25 cellular contexts compared by ENCODE assay signal in the genomic region with DNA sequence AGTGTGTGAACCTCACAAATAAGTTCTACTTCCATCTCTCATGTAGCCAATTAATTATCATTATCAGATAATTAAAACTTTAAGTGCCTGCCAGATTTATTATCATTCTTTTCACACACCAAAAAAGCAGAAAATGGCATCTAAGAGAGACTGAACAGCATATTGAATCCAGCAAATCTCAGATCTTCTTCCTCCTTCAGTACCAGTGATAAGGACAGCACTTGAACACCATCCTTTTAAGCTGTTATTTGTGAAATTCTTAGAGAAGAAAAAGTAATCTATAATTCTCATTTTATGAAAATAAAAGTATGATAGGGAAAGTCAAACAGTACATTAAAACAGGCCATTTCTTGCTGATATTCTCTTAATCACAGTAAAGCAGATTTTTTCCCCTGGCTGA.
A peak's percentile ranks its signal among the peaks of the same experiment; 100 is the strongest.
DNase-seq lines count a peak whose midpoint lies in the region; ATAC-seq and TF ChIP-seq lines count a peak whose summit lies in the region.
"Had no signal": no experiment of that assay in that cellular context is flagged by ENCODE, and none has a peak within 500 bp of the region (broad histone marks: within the 10 kb centered on the region; RNA-seq: fewer than 3 reads in every experiment).

No MANE protein-coding gene starts in this region.

- no peak for DNase-seq in activated T-cell treated with anti-CD3 and anti-CD28 coated beads, Interleukin-2, amount 50 U/mL, for 72 hours
- DNase-seq in activated T-cell treated with anti-CD3 and anti-CD28 coated beads, Interleukin-2, amount 50 U/mL, for 4 hours = no peak
- DNase-seq in HCT116 (ENCODE audit: low read depth, low spot score) = no peak
- no peak for DNase-seq in NCI-H1694 treated with DMSO at 0.1 percent for 48 hours (lab: John Stamatoyannopoulos, UW)
- DNase-seq in body of pancreas = no peak
- DNase-seq in NCI-H2107 treated with DMSO at 0.1 percent for 48 hours (lab: John Stamatoyannopoulos, UW; ENCODE audit: unreplicated experiment) = no peak
- DNase-seq: 8988T; ACHN; BE2C; C1 segment of cervical spinal cord; CD4-positive, alpha-beta memory T cell; CD4-positive, CD25-positive, alpha-beta regulatory T cell; CD8-positive, alpha-beta memory T cell; COR-L47; DMS 273 treated with DMSO at 0.1 percent for 48 hours; DMS153; DMS53; DMS79; DND-41; EL; GDM1 had no signal

- BruUV-seq in HCT116 (replicated peaks; lab: Mats Ljungman, UMichigan) = no TSS peak

- no peak overlapping the region for H3K27ac ChIP-seq in HCT116 (ENCODE audit: low read depth, low read length)
- H3K27ac ChIP-seq in body of pancreas = no peak overlapping the region
- H3K27ac ChIP-seq: BLaER1 had no signal

- peaks cover 14% of the 10 kb centered on the region for H3K27me3 Mint-ChIP-seq in activated T-cell treated with anti-CD3 and anti-CD28 coated beads, Interleukin-2, amount 50 U/mL, for 72 hours (ENCODE audit: low read depth)
- no peaks in the 10 kb centered on the region for H3K27me3 Mint-ChIP-seq in activated T-cell treated with anti-CD3 and anti-CD28 coated beads, Interleukin-2, amount 50 U/mL, for 4 hours (ENCODE audit: low read depth)
- H3K27me3 Mint-ChIP-seq: CD4-positive, CD25-positive, alpha-beta regulatory T cell had no signal

- POLR2A ChIA-PET in HCT116 (lab: Charles Lee) = no interaction called here

- H3K4me1 ChIP-seq in HCT116 (ENCODE audit: control insufficient read depth in 1 of 2, insufficient read depth in 2 of 2, low read length in 2 of 2) (no peaks in the 10 kb centered on the region), body of pancreas (no peaks in the 10 kb centered on the region)
- H3K4me1 ChIP-seq: BE2C, BLaER1 had no signal

- H3K27me3 ChIP-seq in HCT116 (ENCODE audit: insufficient read depth, low read length) = no peaks in the 10 kb centered on the region
- H3K27me3 ChIP-seq in body of pancreas = no peaks in the 10 kb centered on the region
- H3K27me3 ChIP-seq: BLaER1 had no signal

- H3K4me3 ChIP-seq in HCT116 (replicated peaks in 1 of 2; ENCODE audit: low read depth in 1 of 2, low read length in 2 of 2) = no peak overlapping the region
- no peak overlapping the region for H3K4me3 ChIP-seq in body of pancreas
- H3K4me3 ChIP-seq: BLaER1, GM12878 had no signal

- H3K4me1 Mint-ChIP-seq in activated T-cell treated with anti-CD3 and anti-CD28 coated beads, Interleukin-2, amount 50 U/mL, for 72 hours (ENCODE audit: low read depth) = peaks cover 20% of the 10 kb centered on the region
- H3K4me1 Mint-ChIP-seq in activated T-cell treated with anti-CD3 and anti-CD28 coated beads, Interleukin-2, amount 50 U/mL, for 4 hours (ENCODE audit: low read depth) = peaks cover 7% of the 10 kb centered on the region
- H3K4me1 Mint-ChIP-seq: CD14-positive monocyte; CD4-positive, CD25-positive, alpha-beta regulatory T cell; CD8-positive, alpha-beta memory T cell had no signal

- H3K9ac ChIP-seq in HCT116 (ENCODE audit: low read length) = no peak overlapping the region
- H3K9ac ChIP-seq: BLaER1 had no signal

- TF ChIP-seq POLR2A in HCT116 (IDR thresholded peaks at IDR 0.05; ENCODE audit: borderline replicate concordance, extremely low read depth, insufficient read depth, insufficient read length) (no peak), body of pancreas (IDR thresholded peaks at IDR 0.05) (no peak)

- no peaks in the 10 kb centered on the region for H4K20me1 ChIP-seq in HCT116 (ENCODE audit: insufficient read depth)
- H4K20me1 ChIP-seq: BLaER1 had no signal

- TF ChIP-seq RAD21 in HCT116 (IDR thresholded peaks at IDR 0.05; ENCODE audit: low read depth) (no peak), Ishikawa (IDR thresholded peaks at IDR 0.05; ENCODE audit: low read depth) (no peak)

- CTCF ChIA-PET in HCT116 (lab: Charles Lee) = no interaction called here

- intact Hi-C loops in HCT116 (cut with micrococcal nuclease) (no loop called here), body of pancreas (cut with DNase I) (no loop called here)

- H3K9me3 ChIP-seq in HCT116 (ENCODE audit: control insufficient read depth in 1 of 2, insufficient read depth in 1 of 2, low read depth in 1 of 2, low read length in 2 of 2) = no peaks in the 10 kb centered on the region
- H3K9me3 ChIP-seq in body of pancreas = peaks cover 0 to 6% (median 0%) of the 10 kb centered on the region in 3 donors
- H3K9me3 ChIP-seq: BE2C, BLaER1 had no signal

- H3K79me2 ChIP-seq in HCT116 (ENCODE audit: insufficient read depth, low read length) = 0 out of 2 replicates have a peak, but pooled peaks cover 3% of the 10 kb centered on the region

- TF ChIP-seq CTCF in HCT116 (IDR thresholded peaks at IDR 0.05 in 2 of 3, conservative IDR thresholded peaks at IDR 0.05 in 1 of 3; ENCODE audit: borderline replicate concordance in 1 of 3, insufficient read depth in 1 of 3, low read depth in 2 of 3, low read length in 2 of 3) = no peak
- TF ChIP-seq CTCF in body of pancreas (IDR thresholded peaks at IDR 0.05) = no peak

- RAD21 ChIA-PET in HCT116 (lab: Charles Lee; ENCODE audit: low non-redundant PET in 1 of 2, low total read pairs in 2 of 2, uncharacterized antibody in 2 of 2, unreplicated experiment in 2 of 2) = no interaction called here

- no peak for TF ChIP-seq EP300 in Ishikawa (IDR thresholded peaks at IDR 0.05; ENCODE audit: borderline replicate concordance)

- H3K36me3 Mint-ChIP-seq in activated T-cell treated with anti-CD3 and anti-CD28 coated beads, Interleukin-2, amount 50 U/mL, for 72 hours (ENCODE audit: insufficient read depth in 2 of 2) = peaks cover 0 to 11% of the 10 kb centered on the region in 2 donors
- peaks cover 2% of the 10 kb centered on the region for H3K36me3 Mint-ChIP-seq in activated T-cell treated with anti-CD3 and anti-CD28 coated beads, Interleukin-2, amount 50 U/mL, for 4 hours (ENCODE audit: insufficient read depth)
- H3K36me3 Mint-ChIP-seq: CD14-positive monocyte; CD4-positive, CD25-positive, alpha-beta regulatory T cell had no signal

- H3K36me3 ChIP-seq in HCT116 (ENCODE audit: control insufficient read depth in 1 of 2, insufficient read depth in 2 of 2, low read length in 2 of 2) (no peaks in the 10 kb centered on the region), body of pancreas (replicated peaks in 1 of 2; ENCODE audit: insufficient read depth in 1 of 2, low read depth in 2 of 2) (no peaks in the 10 kb centered on the region)
- H3K36me3 ChIP-seq: BE2C, BLaER1 had no signal

- H3K27ac Mint-ChIP-seq in activated T-cell treated with anti-CD3 and anti-CD28 coated beads, Interleukin-2, amount 50 U/mL, for 72 hours = peak overlapping the region; percentile 33
- H3K27ac Mint-ChIP-seq: CD14-positive monocyte; CD4-positive, CD25-positive, alpha-beta regulatory T cell; CD8-positive, alpha-beta memory T cell had no signal

- H2AFZ ChIP-seq in HCT116 (ENCODE audit: low read depth, low read length, poor library complexity, severe bottlenecking) = no peak overlapping the region

- no peak overlapping the region for H3K4me2 ChIP-seq in HCT116 (ENCODE audit: low read length)
- H3K4me2 ChIP-seq: BLaER1 had no signal

- H3K9me2 ChIP-seq in HCT116 (ENCODE audit: insufficient read depth) = no peaks in the 10 kb centered on the region

- H3K9me3 Mint-ChIP-seq in activated T-cell treated with anti-CD3 and anti-CD28 coated beads, Interleukin-2, amount 50 U/mL, for 72 hours = peaks cover 1 to 2% of the 10 kb centered on the region in 2 donors
- no peaks in the 10 kb centered on the region for H3K9me3 Mint-ChIP-seq in activated T-cell treated with anti-CD3 and anti-CD28 coated beads, Interleukin-2, amount 50 U/mL, for 4 hours
- H3K9me3 Mint-ChIP-seq: CD4-positive, alpha-beta memory T cell; CD8-positive, alpha-beta memory T cell had no signal

- no peak overlapping the region for H3K4me3 Mint-ChIP-seq in activated T-cell treated with anti-CD3 and anti-CD28 coated beads, Interleukin-2, amount 50 U/mL, for 72 hours
- H3K4me3 Mint-ChIP-seq in activated T-cell treated with anti-CD3 and anti-CD28 coated beads, Interleukin-2, amount 50 U/mL, for 4 hours = no peak overlapping the region
- H3K4me3 Mint-ChIP-seq: CD14-positive monocyte; CD4-positive, alpha-beta memory T cell; CD4-positive, CD25-positive, alpha-beta regulatory T cell; CD8-positive, alpha-beta memory T cell had no signal

- no peak for ATAC-seq in activated T-cell treated with anti-CD3 and anti-CD28 coated beads, Interleukin-2, amount 50 U/mL, for 72 hours (replicated peaks in 1 of 2)
- ATAC-seq in activated T-cell treated with anti-CD3 and anti-CD28 coated beads, Interleukin-2, amount 50 U/mL, for 4 hours = no peak
- ATAC-seq in HCT116 (no peak), body of pancreas (no peak)
- ATAC-seq: GM12878 had no signal

TF ChIP-seq in HCT116, 20 proteins besides CTCF, POLR2A, EP300 and RAD21 (continues in another document):
- TF ChIP-seq TCF7L2 (IDR thresholded peaks at IDR 0.05; ENCODE audit: borderline replicate concordance, extremely low read depth, insufficient read depth, insufficient read length) (no peak), JUND (IDR thresholded peaks at IDR 0.05) (no peak)

TF ChIP-seq in Ishikawa, 13 proteins besides CTCF, POLR2A, EP300 and RAD21 (continues in another document):
- TF ChIP-seq, protein P1, sequence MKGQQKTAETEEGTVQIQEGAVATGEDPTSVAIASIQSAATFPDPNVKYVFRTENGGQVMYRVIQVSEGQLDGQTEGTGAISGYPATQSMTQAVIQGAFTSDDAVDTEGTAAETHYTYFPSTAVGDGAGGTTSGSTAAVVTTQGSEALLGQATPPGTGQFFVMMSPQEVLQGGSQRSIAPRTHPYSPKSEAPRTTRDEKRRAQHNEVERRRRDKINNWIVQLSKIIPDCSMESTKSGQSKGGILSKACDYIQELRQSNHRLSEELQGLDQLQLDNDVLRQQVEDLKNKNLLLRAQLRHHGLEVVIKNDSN (IDR thresholded peaks at IDR 0.05) = no peak
- TF ChIP-seq YY1 (IDR thresholded peaks at IDR 0.05; ENCODE audit: low read depth) = no peak
